8 cellular contexts compared by ENCODE assay signal in the genomic region with DNA sequence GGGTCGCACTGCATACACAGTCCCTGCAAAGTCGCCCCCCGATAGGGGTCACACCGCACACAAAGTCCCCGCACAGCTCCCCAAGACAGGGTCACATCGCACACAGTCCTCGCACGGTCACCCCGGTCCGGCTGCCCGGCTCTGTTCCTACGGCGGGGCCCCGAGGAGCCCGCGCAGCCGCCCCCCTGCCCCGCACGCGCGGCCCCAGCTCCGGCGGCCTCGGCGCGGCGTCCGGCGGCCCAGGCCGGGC. TPM values are rescaled to one million over a fixed set of nuclear protein-coding genes. Genes with fewer than 3 reads are reported as not detected.
DNase-seq lines count a peak whose midpoint lies in the region; ATAC-seq, FAIRE-seq and TF ChIP-seq lines count a peak whose summit lies in the region.

No MANE protein-coding gene starts in this region.

- H3K4me1 Mint-ChIP-seq in activated naive CD4-positive, alpha-beta T cell treated with anti-CD3 and anti-CD28 coated beads, Interleukin-2, amount 10 ng/mL, durations not matched to agents 7 days and 5 days: peaks cover 60% of the 10 kb centered on the region

- H3K27me3 ChIP-seq in iPS-15b (ENCODE audit: control insufficient read depth, insufficient read depth, low read length): peaks cover 10% of the 10 kb centered on the region
- no peaks in the 10 kb centered on the region for H3K27me3 ChIP-seq in stomach

- H3K27me3 Mint-ChIP-seq in activated naive CD4-positive, alpha-beta T cell treated with anti-CD3 and anti-CD28 coated beads, Interleukin-2, amount 10 ng/mL, durations not matched to agents 7 days and 5 days: peaks cover 19% of the 10 kb centered on the region

- FAIRE-seq in D721Med (lab: Jason Lieb, UNC): no peak

- H3K27ac Mint-ChIP-seq in activated naive CD4-positive, alpha-beta T cell treated with anti-CD3 and anti-CD28 coated beads, Interleukin-2, amount 10 ng/mL, durations not matched to agents 7 days and 5 days: peak overlapping the region; percentile 86
- H3K27ac Mint-ChIP-seq in activated naive CD4-positive, alpha-beta T cell treated with anti-CD3 and anti-CD28 coated beads, Interleukin-2, amount 50 U/mL, for 72 hours: peak overlapping the region; percentile 95 to 96

- no peak for TF ChIP-seq CTCF in stomach (IDR thresholded peaks at IDR 0.05)
- no peak for TF ChIP-seq CTCF in D721Med (IDR thresholded peaks at IDR 0.05; ENCODE audit: insufficient read depth, missing control alignments)

- 0 to 1% (median 1%) methylated on average over 20 to 30 of the region's 30 CpGs for WGBS in stomach, 5 donors

- TF ChIP-seq POLR2A in stomach (IDR thresholded peaks at IDR 0.05): no peak

- no peak for DNase-seq in activated naive CD4-positive, alpha-beta T cell treated with anti-CD3 and anti-CD28 coated beads, Interleukin-2, amount 10 ng/mL, durations not matched to agents 7 days and 5 days
- DNase-seq in activated naive CD4-positive, alpha-beta T cell (lab: John Stamatoyannopoulos, UW): no peak
- DNase-seq in activated naive CD4-positive, alpha-beta T cell treated with anti-CD3 and anti-CD28 coated beads, Interleukin-2, amount 50 U/mL, for 72 hours (ENCODE audit: low spot score in 2 of 2): no peak
- no peak for DNase-seq in stomach
- no peak for DNase-seq in NCI-H1092 treated with DMSO at 0.1 percent for 48 hours (lab: John Stamatoyannopoulos, UW)
- DNase-seq in D721Med (ENCODE audit: insufficient read length, low spot score): no peak
- DNase-seq in GM19238 (ENCODE audit: insufficient read length, low spot score): no peak

- peak in 1 of 2 donors; percentile 30 for ATAC-seq in activated naive CD4-positive, alpha-beta T cell treated with anti-CD3 and anti-CD28 coated beads, Interleukin-2, amount 50 U/mL, for 72 hours

- H3K4me1 ChIP-seq in iPS-15b (ENCODE audit: control insufficient read depth, insufficient read depth, low read length) (peaks cover 16% of the 10 kb centered on the region), stomach (peaks cover 40 to 75% (median 55%) of the 10 kb centered on the region in 4 donors)

- H3K27ac ChIP-seq in stomach: peak overlapping the region; percentile 87 to 94 (median 93)

- H3K9me3 ChIP-seq in iPS-15b (ENCODE audit: control insufficient read depth, insufficient read depth, low read length) (no peaks in the 10 kb centered on the region), stomach (no peaks in the 10 kb centered on the region)

- CTCF ChIA-PET in activated naive CD4-positive, alpha-beta T cell treated with anti-CD3 and anti-CD28 coated beads, Interleukin-2, amount 10 ng/mL, durations not matched to agents 7 days and 5 days (lab: Charles Lee): interaction anchor here (0.7 kb wide), 1 partner anchor 1351 kb away, joined by 3 read pairs; no protein-coding TSS in a partner anchor

- peaks cover 3% of the 10 kb centered on the region for H3K9me3 Mint-ChIP-seq in activated naive CD4-positive, alpha-beta T cell treated with anti-CD3 and anti-CD28 coated beads, Interleukin-2, amount 10 ng/mL, durations not matched to agents 7 days and 5 days
- no peaks in the 10 kb centered on the region for H3K9me3 Mint-ChIP-seq in activated naive CD4-positive, alpha-beta T cell treated with anti-CD3 and anti-CD28 coated beads, Interleukin-2, amount 50 U/mL, for 72 hours

- no peak for TF ChIP-seq EP300 in stomach (IDR thresholded peaks at IDR 0.05)

- intact Hi-C loops in stomach (cut with DNase I; ENCODE audit: low total_unique reads): no loop called here

- H3K36me3 ChIP-seq in iPS-15b (ENCODE audit: control insufficient read depth, insufficient read depth, low read length) (no peaks in the 10 kb centered on the region), stomach (peaks cover 0 to under 1% (median 0%) of the 10 kb centered on the region in 4 donors)

- peak overlapping the region; percentile 57 for H3K9ac ChIP-seq in iPS-15b (ENCODE audit: low read depth, low read length)

- H3K4me3 ChIP-seq in iPS-15b (ENCODE audit: low read depth, low read length) (peak overlapping the region; percentile 76), stomach (peak overlapping the region; percentile 55 to 75 (median 68))

- H3K4me3 Mint-ChIP-seq in activated naive CD4-positive, alpha-beta T cell treated with anti-CD3 and anti-CD28 coated beads, Interleukin-2, amount 10 ng/mL, durations not matched to agents 7 days and 5 days: peak overlapping the region; percentile 97

- peaks cover 20% of the 10 kb centered on the region for H3K36me3 Mint-ChIP-seq in activated naive CD4-positive, alpha-beta T cell treated with anti-CD3 and anti-CD28 coated beads, Interleukin-2, amount 10 ng/mL, durations not matched to agents 7 days and 5 days
- H3K36me3 Mint-ChIP-seq in activated naive CD4-positive, alpha-beta T cell treated with anti-CD3 and anti-CD28 coated beads, Interleukin-2, amount 50 U/mL, for 72 hours: peaks cover 13 to 27% of the 10 kb centered on the region in 2 donors

RNA-seq across cellular contexts. Expression of gene SSH1, which starts 0.3 kb away (rescaled TPM):
- total RNA-seq in activated naive CD4-positive, alpha-beta T cell treated with anti-CD3 and anti-CD28 coated beads, Interleukin-2, amount 50 U/mL, for 72 hours: 10 to 100 TPM; 25.3 to 36.0 TPM
- total RNA-seq in stomach: 100 to 1,000 TPM in 1 of 5 donors, 10 to 100 TPM in 4; 10.1 to 172 (median 22.9) TPM
- 1 to 10 TPM; 2.3 to 6.0 (median 3.2) TPM for polyA plus RNA-seq in stomach

RNA-seq across cellular contexts. Expression of gene DAO, which starts 22.8 kb away (rescaled TPM):
- total RNA-seq in activated naive CD4-positive, alpha-beta T cell treated with anti-CD3 and anti-CD28 coated beads, Interleukin-2, amount 50 U/mL, for 72 hours: not detected
- total RNA-seq in stomach: not detected
- polyA plus RNA-seq in stomach: not detected
